8 cellular contexts compared by ENCODE assay signal in the genomic region with DNA sequence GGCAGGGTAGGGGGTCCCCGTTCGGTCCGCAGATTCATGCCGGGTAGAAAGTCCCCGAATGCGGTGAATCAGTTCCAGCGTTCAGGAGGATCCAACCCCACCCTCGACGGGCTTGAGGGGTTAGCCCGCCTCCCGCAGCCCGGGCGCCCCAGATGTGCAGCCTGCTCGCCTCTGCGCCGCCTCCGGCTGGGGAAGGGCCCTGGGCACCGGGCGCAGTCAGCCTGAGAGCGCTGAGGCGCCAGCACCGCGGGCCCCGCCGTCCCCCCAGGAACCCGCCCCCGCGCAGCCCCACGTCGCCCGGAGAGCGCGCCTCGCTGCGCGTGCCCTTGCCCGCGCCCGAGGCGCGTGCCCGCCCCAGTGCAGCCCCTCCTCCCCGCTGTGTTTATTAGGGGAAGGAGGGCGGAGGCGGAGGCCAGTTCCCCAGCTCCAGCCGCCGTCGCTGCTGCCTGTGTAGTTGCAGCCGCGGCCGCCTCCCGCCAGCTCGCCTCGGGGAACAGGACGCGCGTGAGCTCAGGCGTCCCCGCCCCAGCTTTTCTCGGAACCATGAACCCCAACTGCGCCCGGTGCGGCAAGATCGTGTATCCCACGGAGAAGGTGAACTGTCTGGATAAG. TPM values are rescaled to one million over a fixed set of nuclear protein-coding genes. Genes with fewer than 3 reads are reported as not detected.
DNase-seq lines count a peak whose midpoint lies in the region; ATAC-seq and TF ChIP-seq lines count a peak whose summit lies in the region.

A gene with protein sequence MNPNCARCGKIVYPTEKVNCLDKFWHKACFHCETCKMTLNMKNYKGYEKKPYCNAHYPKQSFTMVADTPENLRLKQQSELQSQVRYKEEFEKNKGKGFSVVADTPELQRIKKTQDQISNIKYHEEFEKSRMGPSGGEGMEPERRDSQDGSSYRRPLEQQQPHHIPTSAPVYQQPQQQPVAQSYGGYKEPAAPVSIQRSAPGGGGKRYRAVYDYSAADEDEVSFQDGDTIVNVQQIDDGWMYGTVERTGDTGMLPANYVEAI (plus strand): TSS at position 412 of the 612 bp plus-strand sequence. CDS start 132 bp downstream, at position 544.

- H3K9ac ChIP-seq in fibroblast of lung (ENCODE audit: insufficient read depth, low read length): peak within 1 kb of the TSS; percentile 85

- POLR2A ChIA-PET in RWPE1 (lab: Yijun Ruan, JAX; ENCODE audit: low non-redundant PET): interaction anchor here (0.6 to 2.0 kb wide), 4 partner anchors 14 to 284 kb away, joined by 3 to 13 read pairs (median 4); a partner anchor contains a TSS
- POLR2A ChIA-PET in naive thymus-derived CD8-positive, alpha-beta T cell (lab: Charles Lee): interaction anchor here (0.6 to 11.0 kb wide), 32 partner anchors 10 to 1246 kb away, joined by 3 to 161 read pairs (median 7); a partner anchor contains a TSS

- H3K9me3 Mint-ChIP-seq in naive thymus-derived CD8-positive, alpha-beta T cell: peaks cover 0 to 1% (median 0%) of the 10 kb centered on the region in 9 donors

- peaks cover 0 to 7% (median 0%) of the 10 kb centered on the region in 3 donors for H3K36me3 Mint-ChIP-seq in naive thymus-derived CD8-positive, alpha-beta T cell

- H3K27me3 ChIP-seq in fibroblast of lung (ENCODE audit: control insufficient read depth, insufficient read depth, low read length): no peaks in the 10 kb centered on the region

- H4K20me1 ChIP-seq in fibroblast of lung (ENCODE audit: control insufficient read depth, extremely low read depth, insufficient read depth, low read length): peaks cover 4% of the 10 kb centered on the region

- TF ChIP-seq CTCF in RWPE1 (conservative IDR thresholded peaks at IDR 0.05; ENCODE audit: low read depth): no peak
- no peak for TF ChIP-seq CTCF in fibroblast of lung (conservative IDR thresholded peaks at IDR 0.05 in 1 of 2, IDR thresholded peaks at IDR 0.05 in 1 of 2; ENCODE audit: low read depth in 1 of 2, low read length in 2 of 2)

- H3K27ac ChIP-seq in RWPE1 (peak within 1 kb of the TSS; percentile 98), fibroblast of lung (ENCODE audit: insufficient read depth, low read length) (peak within 1 kb of the TSS; percentile 86)

- H2AFZ ChIP-seq in fibroblast of lung (ENCODE audit: low read length): peak within 1 kb of the TSS; percentile 51

- peak within 1 kb of the TSS; percentile 99 for H3K4me2 ChIP-seq in fibroblast of lung (ENCODE audit: extremely low read depth, insufficient read depth, low read length)

- H3K79me2 ChIP-seq in fibroblast of lung (ENCODE audit: control insufficient read depth, insufficient read depth, low read length): peaks cover 48% of the 10 kb centered on the region

- peaks cover 0 to 1% (median 0%) of the 10 kb centered on the region in 5 donors for H3K27me3 Mint-ChIP-seq in naive thymus-derived CD8-positive, alpha-beta T cell

- peaks cover 10% of the 10 kb centered on the region for H3K36me3 ChIP-seq in fibroblast of lung (ENCODE audit: control insufficient read depth, insufficient read depth, low read length)

- ATAC-seq in GM21526 (IDR thresholded peaks at IDR 0.05; ENCODE audit: low FRiP score, unreplicated experiment): peak; percentile 36
- peak; percentile 76 to 78 for ATAC-seq in naive thymus-derived CD8-positive, alpha-beta T cell

- DNase-seq in DMS 273 (lab: John Stamatoyannopoulos, UW; ENCODE audit: unreplicated experiment) (peak; percentile 96), KBM-7 (peak; percentile 88), RWPE1 (ENCODE audit: low spot score) (peak; percentile 91), fibroblast of lung (ENCODE audit: low read depth in 2 of 2) (peak; percentile 86)
- peak; percentile 72 to 79 for DNase-seq in activated T-helper 1 cell treated with anti-CD3 and anti-CD28 coated beads, Interleukin-2, amount 50 U/mL, for 16 hours (ENCODE audit: low read depth in 1 of 2, low spot score in 1 of 2)
- DNase-seq in naive thymus-derived CD8-positive, alpha-beta T cell: peak; percentile 81 to 92 (median 86)
- DNase-seq in stimulated activated naive CD4-positive, alpha-beta T cell (lab: John Stamatoyannopoulos, UW): peak; percentile 75 to 89 (median 82)

- peak within 1 kb of the TSS; percentile 94 to 100 (median 98) for H3K4me3 Mint-ChIP-seq in naive thymus-derived CD8-positive, alpha-beta T cell

- H3K4me1 Mint-ChIP-seq in naive thymus-derived CD8-positive, alpha-beta T cell: peaks cover 41 to 62% (median 54%) of the 10 kb centered on the region in 4 donors

- peak within 1 kb of the TSS; percentile 95 to 100 (median 96) for H3K27ac Mint-ChIP-seq in naive thymus-derived CD8-positive, alpha-beta T cell

- H3K4me1 ChIP-seq in fibroblast of lung (ENCODE audit: control insufficient read depth, extremely low read depth, insufficient read depth, low read length): peaks cover 32% of the 10 kb centered on the region

- in situ Hi-C loops in KBM-7 (cut with MboI; ENCODE audit: low pct_unique_long_range_greater_than_20kb, low sequenced_read_pairs): no loop called here

- peak within 1 kb of the TSS; percentile 86 to 99 (median 96) for H3K4me3 ChIP-seq in fibroblast of lung (replicated peaks in 1 of 4; ENCODE audit: control extremely low read depth in 1 of 4, insufficient read depth in 1 of 4, low read depth in 3 of 4, low read length in 4 of 4)

- CTCF ChIA-PET in RWPE1 (lab: Yijun Ruan, JAX): interaction anchor here (0.6 to 1.0 kb wide), 4 partner anchors 26 to 730 kb away, joined by 3 to 6 read pairs (median 4); no protein-coding TSS in a partner anchor

- no peaks in the 10 kb centered on the region for H3K9me3 ChIP-seq in fibroblast of lung (ENCODE audit: control insufficient read depth, insufficient read depth, low read depth, low read length)

RNA-seq across cellular contexts. Expression of the gene that starts here (rescaled TPM):
- 58.8 and 79.8 TPM in 2 replicates for total RNA-seq in fibroblast of lung
- 159 and 208 TPM in 2 replicates for polyA plus RNA-seq in fibroblast of lung
- polyA plus RNA-seq in fibroblast of lung (2012): 269 and 385 TPM in 2 replicates
- 446 and 572 TPM in 2 replicates for polyA minus RNA-seq in fibroblast of lung (ENCODE audit: low replicate concordance)
- total RNA-seq in naive thymus-derived CD8-positive, alpha-beta T cell: 100 to 1,000 TPM; 103 to 107 TPM
- polyA plus RNA-seq in naive thymus-derived CD8-positive, alpha-beta T cell: 10 to 100 TPM; 50.1 to 53.1 (median 52.0) TPM

Comparison
In these comparisons a context has a peak if more than half of its experiments do, and no peak if none do; other contexts are left out.
1. Peak in every context shown above with its lines: DNase-seq, ATAC-seq, H3K4me3 ChIP-seq and H3K27ac ChIP-seq.